Comparison of ENCODE assay signal across 20 cellular contexts in genomic region chr12:127767631-127768030, GRCh38.
"Had no signal": no experiment of that assay in that cellular context is flagged by ENCODE, and none has a peak within 500 bp of the region (broad histone marks: within the 10 kb centered on the region; RNA-seq: fewer than 3 reads in every experiment).

No MANE protein-coding gene starts in this region.

- H3K36me3 ChIP-seq: heart left ventricle, tibial nerve, uterus had no signal

- H3K4me3 ChIP-seq: body of pancreas, coronary artery, heart left ventricle, tibial nerve, uterus had no signal

- H3K9me3 ChIP-seq: body of pancreas, uterus had no signal

- DNase-seq: activated B cell treated with CpG ODN at 0.5 μM for 24 hours; activated CD4-positive, alpha-beta T cell treated with anti-CD3 and anti-CD28 coated beads for 48 hours; activated CD8-positive, alpha-beta T cell treated with anti-CD3 and anti-CD28 coated beads for 36 hours; activated effector memory CD4-positive, alpha-beta T cell treated with anti-CD3 and anti-CD28 coated beads, Interleukin-2, amount 50 U/mL, for 16 hours; activated T-cell treated with anti-CD3 and anti-CD28 coated beads, Interleukin-2, amount 50 U/mL, for 48 hours; body of pancreas; caudate nucleus; effector CD4-positive, alpha-beta T cell; foreskin melanocyte; heart left ventricle; immature natural killer cell; mesendoderm; nucleus accumbens; posterior cingulate gyrus; small intestine; stimulated activated CD4-positive, alpha-beta T cell treated with anti-CD3 and anti-CD28 coated beads, Interleukin-4, amount 100 ng/mL, for 24 hours; stimulated activated naive CD4-positive, alpha-beta T cell; uterus had no signal

- H3K4me1 ChIP-seq: body of pancreas, heart left ventricle, uterus had no signal

- ATAC-seq: activated CD8-positive, alpha-beta T cell treated with anti-CD3 and anti-CD28 coated beads for 36 hours; body of pancreas; heart left ventricle had no signal

- H3K27ac ChIP-seq: body of pancreas, coronary artery, heart left ventricle, tibial nerve, uterus had no signal

- H3K27me3 ChIP-seq: body of pancreas, tibial nerve, uterus had no signal
